In genomic region chr9:96137666-96138429, GRCh38 we compare ENCODE assay signal across 8 cellular contexts.
DNase-seq lines count a peak whose midpoint lies in the region; ATAC-seq and TF ChIP-seq lines count a peak whose summit lies in the region.

No MANE protein-coding gene starts in this region.

- H3K9ac ChIP-seq in SK-N-MC (ENCODE audit: insufficient read length) = no peak overlapping the region

- CTCF ChIA-PET in naive thymus-derived CD4-positive, alpha-beta T cell (lab: Charles Lee) = interaction anchor here (1.5 kb wide), 1 partner anchor 12 kb away, joined by 3 read pairs; no protein-coding TSS in a partner anchor

- intact Hi-C loops in naive thymus-derived CD4-positive, alpha-beta T cell (cut with micrococcal nuclease) = no loop called here

- peaks cover 0 to 6% (median 0%) of the 10 kb centered on the region in 5 donors for H3K27me3 Mint-ChIP-seq in naive thymus-derived CD4-positive, alpha-beta T cell

- TF ChIP-seq CTCF in GM13977 (IDR thresholded peaks at IDR 0.05; ENCODE audit: extremely low read depth, insufficient read depth, missing control alignments) = no peak

- H3K9me3 ChIP-seq in SK-N-MC (ENCODE audit: low read depth, low read length) = no peaks in the 10 kb centered on the region
- H3K9me3 ChIP-seq in naive thymus-derived CD4-positive, alpha-beta T cell (ENCODE audit: control insufficient read depth in 2 of 3, low read length in 3 of 3) = no peaks in the 10 kb centered on the region

- POLR2A ChIA-PET in naive thymus-derived CD4-positive, alpha-beta T cell (lab: Charles Lee) = no interaction called here

- H3K4me3 ChIP-seq in GM08714 (ENCODE audit: low read length) (peak overlapping the region; percentile 37; the same call in 1 of the 2 replicates), SK-N-MC (0 out of 2 replicates have a peak overlapping the region, but pooled peaks have one; percentile 17)
- no peak overlapping the region for H3K4me3 ChIP-seq in naive thymus-derived CD4-positive, alpha-beta T cell (ENCODE audit: low read length)

- no peaks in the 10 kb centered on the region for H3K27me3 ChIP-seq in naive thymus-derived CD4-positive, alpha-beta T cell (ENCODE audit: control insufficient read depth in 2 of 2, insufficient read depth in 2 of 2, low read length in 2 of 2)

- in situ Hi-C loops in KBM-7 (cut with MboI; ENCODE audit: low pct_unique_long_range_greater_than_20kb, low sequenced_read_pairs) (no loop called here), GM13977 (cut with MboI; ENCODE audit: low pct_unique_long_range_greater_than_20kb, low sequenced_read_pairs, unreplicated experiment) (no loop called here)

- H3K27ac ChIP-seq in SK-N-MC = no peak overlapping the region
- no peak overlapping the region for H3K27ac ChIP-seq in naive thymus-derived CD4-positive, alpha-beta T cell (ENCODE audit: low read depth, low read length)

- no peak overlapping the region for H3K4me3 Mint-ChIP-seq in naive thymus-derived CD4-positive, alpha-beta T cell

- peaks cover 0 to 29% (median 7%) of the 10 kb centered on the region in 7 donors for H3K4me1 Mint-ChIP-seq in naive thymus-derived CD4-positive, alpha-beta T cell

- H3K27ac Mint-ChIP-seq in naive thymus-derived CD4-positive, alpha-beta T cell = no peak overlapping the region

- peaks cover 0 to 5% (median 2%) of the 10 kb centered on the region in 5 donors for H3K36me3 Mint-ChIP-seq in naive thymus-derived CD4-positive, alpha-beta T cell

- H3K4me1 ChIP-seq in naive thymus-derived CD4-positive, alpha-beta T cell (ENCODE audit: control insufficient read depth in 2 of 2, insufficient read depth in 2 of 2, low read length in 2 of 2) = no peaks in the 10 kb centered on the region

- no peaks in the 10 kb centered on the region for H3K36me3 ChIP-seq in SK-N-MC (ENCODE audit: insufficient read depth, low read length)
- no peaks in the 10 kb centered on the region for H3K36me3 ChIP-seq in naive thymus-derived CD4-positive, alpha-beta T cell (ENCODE audit: control insufficient read depth in 2 of 3, insufficient read depth in 3 of 3, low read length in 3 of 3)

- DNase-seq in SK-N-MC (ENCODE audit: low read depth, low spot score) = no peak
- no peak for DNase-seq in naive thymus-derived CD4-positive, alpha-beta T cell
- DNase-seq in iPS-NIHi11 (ENCODE audit: low spot score) = no peak
- no peak for DNase-seq in NCI-H510A treated with DMSO at 0.1 percent for 48 hours (lab: John Stamatoyannopoulos, UW)
- DNase-seq in KBM-7 = no peak
- DNase-seq in GM13977 (ENCODE audit: low spot score) = no peak

- peaks cover 2 to 12% (median 6%) of the 10 kb centered on the region in 11 donors for H3K9me3 Mint-ChIP-seq in naive thymus-derived CD4-positive, alpha-beta T cell

- peak; percentile 28 for ATAC-seq in HG02571 (IDR thresholded peaks at IDR 0.05; ENCODE audit: unreplicated experiment)
- peak; percentile 27 for ATAC-seq in naive thymus-derived CD4-positive, alpha-beta T cell
